Comparison of ENCODE assay signal across 8 cellular contexts in the genomic region with DNA sequence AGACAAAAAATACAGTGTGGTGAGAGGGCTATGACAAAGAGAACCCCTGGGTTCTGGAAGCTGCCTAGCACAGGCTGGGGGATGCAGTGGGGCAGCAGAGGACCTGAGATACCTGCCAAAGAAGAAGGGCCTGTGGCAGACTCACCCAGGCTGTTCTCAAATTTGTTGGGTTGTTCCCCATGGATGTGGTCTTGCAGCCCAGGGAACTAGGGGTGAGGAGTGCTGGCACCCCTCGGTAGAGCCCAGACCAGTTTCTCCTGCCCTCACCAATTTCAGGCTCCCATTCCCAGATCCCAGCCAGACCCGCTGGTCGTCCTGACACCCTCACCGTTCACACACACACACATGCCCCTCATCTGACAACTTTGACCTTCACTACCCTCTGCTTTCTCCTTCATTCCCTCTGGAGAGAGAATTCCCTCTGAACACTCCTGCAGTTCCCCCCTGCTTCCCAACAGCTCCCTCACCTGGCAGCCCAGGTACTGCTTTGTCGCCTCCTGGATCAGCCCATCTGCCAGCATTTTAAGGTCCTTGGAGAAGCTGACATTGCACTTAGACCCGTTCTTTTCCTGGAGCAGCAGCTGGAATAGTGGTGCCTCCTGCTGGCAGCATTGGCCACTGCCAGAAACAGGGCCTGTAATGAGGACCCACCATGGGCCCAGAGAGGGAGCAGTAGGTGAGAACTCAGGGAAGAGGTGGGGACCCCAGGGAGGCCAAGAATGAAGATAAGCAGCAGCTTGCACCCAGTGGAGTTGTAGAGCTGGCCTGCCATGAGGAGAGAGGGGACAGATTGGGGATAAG. TPM values are rescaled to one million over a fixed set of nuclear protein-coding genes. Genes with fewer than 3 reads are reported as not detected.
A peak's percentile ranks its signal among the peaks of the same experiment; 100 is the strongest.
DNase-seq lines count a peak whose midpoint lies in the region; ATAC-seq and TF ChIP-seq lines count a peak whose summit lies in the region.

No MANE protein-coding gene starts in this region.

- CTCF ChIA-PET in T-cell (lab: Charles Lee): interaction anchor here (0.7 to 3.4 kb wide), 12 partner anchors 7 to 452 kb away, joined by 3 to 30 read pairs (median 4); partner anchors contain the start of genes CD63 (in 1 of the 2), DNAJC14 (in 1 of the 2), ORMDL2 (in 1 of the 2) and SARNP (in 1 of the 2)

- DNase-seq in CD14-positive monocyte (ENCODE audit: low spot score) (peak; percentile 64), NCI-H146 (lab: John Stamatoyannopoulos, UW) (peak; percentile 84), T-cell (peak in 23 of 34 experiments; percentile 12 to 63 (median 45)), breast epithelium (ENCODE audit: low spot score in 2 of 2) (peak in 1 of 2 donors; percentile 62), iPS-NIHi7 (ENCODE audit: extremely low spot score) (peak; percentile 81), spleen (peak; percentile 86)

- no peaks in the 10 kb centered on the region for H3K36me3 ChIP-seq in breast epithelium
- H3K36me3 ChIP-seq in spleen: no peaks in the 10 kb centered on the region

- H3K27ac ChIP-seq in breast epithelium: peak overlapping the region; percentile 71 to 79
- H3K27ac ChIP-seq in spleen: peak overlapping the region in 4 of 8 donors; percentile 86 to 89 (median 88)

- peak; percentile 48 for ATAC-seq in GM21526 (IDR thresholded peaks at IDR 0.05; ENCODE audit: low FRiP score, unreplicated experiment)
- peak; percentile 28 to 44 (median 39) for ATAC-seq in T-cell (replicated peaks in 1 of 4)
- no peak for ATAC-seq in GM18520 (IDR thresholded peaks at IDR 0.05; ENCODE audit: unreplicated experiment)

- H3K4me3 Mint-ChIP-seq in CD14-positive monocyte (peak overlapping the region in 1 of 2 donors; percentile 9), T-cell (peak overlapping the region; percentile 61 to 79 (median 70))

- TF ChIP-seq CTCF in CD14-positive monocyte (IDR thresholded peaks at IDR 0.05) (peak; percentile 83), breast epithelium (IDR thresholded peaks at IDR 0.05) (peak; percentile 35 to 74 (median 67)), spleen (IDR thresholded peaks at IDR 0.05 in 8 of 11, conservative IDR thresholded peaks at IDR 0.05 in 3 of 11) (peak; percentile 60 to 86 (median 79))

- H3K27me3 ChIP-seq in breast epithelium (no peaks in the 10 kb centered on the region), spleen (replicated peaks in 1 of 7) (peaks cover 0 to 4% (median 0%) of the 10 kb centered on the region in 7 donors)

- intact Hi-C loops in CD14-positive monocyte (cut with micrococcal nuclease): loop anchor here in 1 of 2 donors (5.0 kb wide), 1 partner anchor 190 kb away; the partner anchor contains the start of gene PYM1
- intact Hi-C loops in breast epithelium (cut with DNase I; ENCODE audit: low total_unique reads): no loop called here
- intact Hi-C loops in spleen (cut with DNase I; ENCODE audit: low total_unique reads): no loop called here

- H3K36me3 Mint-ChIP-seq in CD14-positive monocyte: peaks cover 0 to 3% of the 10 kb centered on the region in 2 donors
- no peaks in the 10 kb centered on the region for H3K36me3 Mint-ChIP-seq in T-cell

- TF ChIP-seq POLR2A in breast epithelium (IDR thresholded peaks at IDR 0.05) (no peak), spleen (IDR thresholded peaks at IDR 0.05) (no peak)

- H3K9me3 Mint-ChIP-seq in CD14-positive monocyte: no peaks in the 10 kb centered on the region
- H3K9me3 Mint-ChIP-seq in T-cell: no peaks in the 10 kb centered on the region

- WGBS in spleen, 5 donors: 48 to 65% (median 51%) methylated on average over 6 of the region's 6 CpGs

- H3K9me3 ChIP-seq in breast epithelium (no peaks in the 10 kb centered on the region), spleen (no peaks in the 10 kb centered on the region)

- H3K27ac Mint-ChIP-seq in CD14-positive monocyte: peak overlapping the region in 4 of 7 donors; percentile 2 to 73 (median 16)
- H3K27ac Mint-ChIP-seq in T-cell: peak overlapping the region; percentile 92 to 97

- H3K27me3 Mint-ChIP-seq in CD14-positive monocyte (ENCODE audit: low read depth in 3 of 3) (peaks cover 10 to 18% (median 14%) of the 10 kb centered on the region in 3 donors), T-cell (no peaks in the 10 kb centered on the region)

- H3K4me1 ChIP-seq in breast epithelium (no peaks in the 10 kb centered on the region), spleen (peaks cover 12 to 35% (median 20%) of the 10 kb centered on the region in 6 donors)

- H3K4me3 ChIP-seq in breast epithelium (no peak overlapping the region), spleen (no peak overlapping the region)

- POLR2A ChIA-PET in T-cell (lab: Charles Lee): no interaction called here

- peaks cover 22% of the 10 kb centered on the region for H3K4me1 Mint-ChIP-seq in CD14-positive monocyte
- peaks cover 18 to 24% (median 23%) of the 10 kb centered on the region in 3 donors for H3K4me1 Mint-ChIP-seq in T-cell

RNA-seq across cellular contexts. Expression of gene GDF11, which starts 5.9 kb away (rescaled TPM):
- polyA plus RNA-seq in CD14-positive monocyte: under 1 TPM; 0.08 to 0.09 TPM
- 10 to 100 TPM in 4 of 5 donors, 1 to 10 TPM in 1; 7.5 to 12.9 (median 11.5) TPM for total RNA-seq in T-cell
- 1 to 10 TPM in 1 of 3 donors, under 1 TPM in 2; 0.64 to 1.6 (median 0.88) TPM for total RNA-seq in breast epithelium
- total RNA-seq in spleen: 10 to 100 TPM in 5 of 7 donors, 1 to 10 TPM in 2; 6.1 to 14.5 (median 10.7) TPM
- 1 to 10 TPM; 3.5 to 5.5 (median 4.0) TPM for polyA plus RNA-seq in spleen

RNA-seq across cellular contexts. Expression of gene CD63, which starts 8.2 kb away (rescaled TPM):
- polyA plus RNA-seq in CD14-positive monocyte: 1,000 to 10,000 TPM in 1 of 2 donors, 100 to 1,000 TPM in 1; 988 to 1,099 TPM
- total RNA-seq in T-cell: 10 to 100 TPM; 41.3 to 88.2 (median 73.5) TPM
- total RNA-seq in breast epithelium: 100 to 1,000 TPM; 540 to 910 (median 777) TPM
- total RNA-seq in spleen: 100 to 1,000 TPM; 440 to 750 (median 627) TPM
- polyA plus RNA-seq in spleen: 100 to 1,000 TPM; 395 to 693 (median 509) TPM

RNA-seq across cellular contexts. Expression of gene RDH5, which starts 16.8 kb away (rescaled TPM):
- polyA plus RNA-seq in CD14-positive monocyte: 1 to 10 TPM; 1.2 TPM
- total RNA-seq in T-cell: 10 to 100 TPM; 13.0 to 29.1 (median 22.4) TPM
- total RNA-seq in breast epithelium: 10 to 100 TPM; 18.9 to 90.9 (median 21.6) TPM
- total RNA-seq in spleen: 10 to 100 TPM in 5 of 7 donors, 1 to 10 TPM in 2; 7.4 to 17.4 (median 15.5) TPM
- polyA plus RNA-seq in spleen: 10 to 100 TPM in 1 of 3 donors, 1 to 10 TPM in 2; 4.7 to 12.1 (median 9.9) TPM

RNA-seq across cellular contexts. Expression of gene BLOC1S1, which starts 21.1 kb away (rescaled TPM):
- polyA plus RNA-seq in CD14-positive monocyte (100 to 1,000 TPM; 222 to 223 TPM), spleen (100 to 1,000 TPM; 278 to 304 (median 282) TPM)
- total RNA-seq in T-cell (10 to 100 TPM; 49.4 to 76.6 (median 72.7) TPM), breast epithelium (100 to 1,000 TPM; 141 to 238 (median 162) TPM), spleen (100 to 1,000 TPM; 113 to 228 (median 141) TPM)

RNA-seq across cellular contexts. Expression of gene ITGA7, which starts 29.3 kb away (rescaled TPM):
- polyA plus RNA-seq in CD14-positive monocyte (under 1 TPM; 0.23 to 0.55 TPM), spleen (10 to 100 TPM in 1 of 3 donors, 1 to 10 TPM in 2; 4.4 to 18.0 (median 8.6) TPM)
- total RNA-seq in T-cell (1 to 10 TPM; 2.6 to 4.6 (median 3.1) TPM), breast epithelium (100 to 1,000 TPM in 1 of 3 donors, 10 to 100 TPM in 2; 20.5 to 190 (median 33.1) TPM), spleen (10 to 100 TPM; 13.8 to 93.2 (median 24.7) TPM)

Comparison
In these comparisons a context has a peak if more than half of its experiments do, and no peak if none do; other contexts are left out.
1. RNA of gene CD63, which starts 8.2 kb away (total RNA-seq): 540 to 910 TPM in breast epithelium and 440 to 750 TPM in spleen; 41.3 to 88.2 TPM in T-cell; every median in the first group is over 4 times any median in the second.
2. Peak in every context shown above with its lines, with median percentiles within 50 percentile points of each other: CTCF ChIP-seq.